ENCODE assay signal across 8 cellular contexts in the genomic region with DNA sequence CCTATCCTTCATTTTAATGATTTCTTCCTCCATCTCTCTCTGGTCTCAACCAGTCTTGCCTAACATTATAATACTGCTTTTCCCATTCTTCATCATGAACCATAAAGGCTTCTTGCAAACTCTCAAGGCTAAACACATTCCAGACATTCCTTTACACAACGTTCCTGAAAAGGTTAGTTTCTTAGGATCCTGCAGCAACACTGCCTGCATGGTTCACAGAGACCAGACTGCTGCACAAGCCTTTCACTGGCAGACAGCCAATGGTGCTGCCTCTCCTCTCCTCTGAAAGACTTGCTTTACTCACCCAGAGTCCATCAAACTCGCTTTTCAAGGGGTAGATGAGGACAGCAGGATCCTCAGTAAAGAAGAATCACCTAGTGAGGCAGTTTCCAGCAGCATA.
A peak's percentile ranks its signal among the peaks of the same experiment; 100 is the strongest.
DNase-seq lines count a peak whose midpoint lies in the region; FAIRE-seq and TF ChIP-seq lines count a peak whose summit lies in the region.
"Not testable (repeated sequence)": the region's sequence is repeated elsewhere in the genome, so short reads cannot be mapped to it uniquely, and the experiment has no call there.

No MANE protein-coding gene starts in this region.

- not testable (repeated sequence) for H4K20me1 ChIP-seq in hepatocyte (ENCODE audit: insufficient read depth, poor library complexity, severe bottlenecking)

- WGBS in hepatocyte (ENCODE audit: low lambda C conversion rate, missing lambda C conversion rate), result 5% methylated on average over 2 of the region's 2 CpGs

- H3K9ac ChIP-seq in NT2/D1 (ENCODE audit: insufficient read length, low read depth), result not testable (repeated sequence)

- H3K9me2 ChIP-seq in hepatocyte (replicated peaks; ENCODE audit: insufficient read depth), result not testable (repeated sequence)

- H2AFZ ChIP-seq in hepatocyte, result not testable (repeated sequence)

- H3K4me2 ChIP-seq in hepatocyte, result not testable (repeated sequence)

- H3K4me1 ChIP-seq in NT2/D1 (ENCODE audit: insufficient read depth, insufficient read length); hepatocyte (ENCODE audit: insufficient read depth): not testable (repeated sequence)

- DNase-seq in DMS53 (lab: John Stamatoyannopoulos, UW), result peak; percentile 14
- DNase-seq in HFFc6, result peak; percentile 50
- peak; percentile 44 for DNase-seq in NT2/D1 (ENCODE audit: low read depth, low spot score)
- DNase-seq in amniotic epithelial cell (ENCODE audit: low read depth), result peak; percentile 88
- peak; percentile 59 for DNase-seq in epithelial cell of proximal tubule (ENCODE audit: low read depth)
- DNase-seq in hepatocyte (ENCODE audit: low spot score), result peak; percentile 78
- DNase-seq in urothelium cell line (ENCODE audit: low spot score), result peak; percentile 8

- not testable (repeated sequence) for H3K27ac ChIP-seq in hepatocyte

- not testable (repeated sequence) for H3K79me2 ChIP-seq in hepatocyte

- H3K36me3 ChIP-seq in NT2/D1 (ENCODE audit: insufficient read depth, insufficient read length, low read length); hepatocyte (replicated peaks; ENCODE audit: insufficient read depth, low read depth): not testable (repeated sequence)

- not testable (repeated sequence) for H3K4me3 ChIP-seq in NT2/D1 (ENCODE audit: insufficient read length, low read depth); epithelial cell of proximal tubule (ENCODE audit: low read depth, low read length); hepatocyte

- not testable (repeated sequence) for FAIRE-seq in urothelium cell line (lab: Jason Lieb, UNC)

- not testable (repeated sequence) for H3K36me3 Mint-ChIP-seq in HFFc6 (ENCODE audit: low read depth); nephron (ENCODE audit: low read depth)

- H3K4me1 Mint-ChIP-seq in HFFc6 (ENCODE audit: low read depth), result peaks cover 52% of the 10 kb centered on the region
- H3K4me1 Mint-ChIP-seq in nephron, result not testable (repeated sequence)

- TF ChIP-seq CTCF in HFFc6 (IDR thresholded peaks at IDR 0.05); epithelial cell of proximal tubule (conservative IDR thresholded peaks at IDR 0.05; ENCODE audit: low read depth, low read length); hepatocyte (IDR thresholded peaks at IDR 0.05; ENCODE audit: poor library complexity); nephron (IDR thresholded peaks at IDR 0.05; ENCODE audit: unreplicated experiment in 3 of 3): not testable (repeated sequence)

- H3K27me3 ChIP-seq in NT2/D1 (ENCODE audit: insufficient read depth, insufficient read length); hepatocyte: not testable (repeated sequence)

- H3K27me3 Mint-ChIP-seq in HFFc6 (ENCODE audit: insufficient read depth); nephron (ENCODE audit: low read depth): not testable (repeated sequence)

- H3K27ac Mint-ChIP-seq in HFFc6, result not testable (repeated sequence)
- H3K27ac Mint-ChIP-seq in nephron, result peak overlapping the region in 2 of 3 experiments; percentile 34 to 60

- not testable (repeated sequence) for H3K9me3 ChIP-seq in NT2/D1 (ENCODE audit: insufficient read depth, low read length); hepatocyte (ENCODE audit: low read depth)

- H3K4me3 Mint-ChIP-seq in HFFc6, result peak overlapping the region; percentile 61
- not testable (repeated sequence) for H3K4me3 Mint-ChIP-seq in nephron

- not testable (repeated sequence) for H3K9me3 Mint-ChIP-seq in HFFc6, nephron

Comparison
In these comparisons a context has a peak if more than half of its experiments do, and no peak if none do; other contexts are left out.
1. DNase-seq: peak in every context shown above with its lines; median percentile 88 in amniotic epithelial cell; 78 in hepatocyte; 59 in epithelial cell of proximal tubule; 50 in HFFc6; 44 in NT2/D1; 14 in DMS53; 8 in urothelium cell line.